ENCODE assay signal across 8 cellular contexts in the genomic region with DNA sequence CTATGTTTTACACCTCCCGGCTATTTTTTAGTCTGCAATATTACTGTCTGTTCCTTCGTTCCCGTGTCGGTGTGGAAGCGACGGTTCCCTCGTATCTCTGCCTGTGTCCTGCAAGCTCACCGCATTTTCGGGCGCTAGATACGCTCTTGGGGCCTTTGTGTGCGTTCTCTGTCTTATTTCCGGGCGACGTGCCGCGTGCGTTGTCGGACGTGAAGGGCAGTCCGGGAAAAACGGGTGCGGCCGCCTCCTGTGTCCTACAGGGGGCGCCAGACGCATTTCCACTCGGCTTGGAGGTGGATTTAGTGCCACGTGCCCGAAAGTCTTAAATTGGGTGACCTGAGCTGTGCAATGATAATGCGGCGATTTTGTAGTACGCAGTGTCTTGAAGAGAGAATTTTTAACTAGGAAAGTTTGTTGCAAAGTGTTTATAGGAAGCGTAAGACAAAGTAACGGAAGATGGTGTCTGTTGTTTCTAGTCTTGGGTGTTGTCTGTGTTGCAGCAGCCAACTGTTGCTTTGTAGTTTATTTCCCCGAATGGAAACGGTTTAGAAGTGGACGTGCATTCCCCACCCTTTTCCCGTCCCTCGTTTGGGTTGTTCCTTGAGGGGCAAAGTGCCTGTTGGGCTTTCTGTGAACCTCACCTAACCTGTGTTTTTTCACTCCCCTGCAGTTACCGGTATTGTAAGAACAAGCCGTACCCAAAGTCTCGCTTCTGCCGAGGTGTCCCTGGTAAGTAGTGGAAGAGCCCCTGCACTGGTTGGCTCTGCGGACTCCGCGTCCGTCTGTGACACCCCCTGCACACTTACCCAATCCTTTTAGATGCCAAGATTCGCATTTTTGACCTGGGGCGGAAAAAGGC. TPM values are rescaled to one million over a fixed set of nuclear protein-coding genes. Genes with fewer than 3 reads are reported as not detected.
DNase-seq lines count a peak whose midpoint lies in the region; ATAC-seq and TF ChIP-seq lines count a peak whose summit lies in the region.

No MANE protein-coding gene starts in this region.

- H3K4me1 ChIP-seq in left lung, result peaks cover 0 to 14% of the 10 kb centered on the region in 2 donors

- peak; percentile 74 to 78 for TF ChIP-seq CTCF in left lung (IDR thresholded peaks at IDR 0.05)

- DNase-seq in DMS79 treated with DMSO at 0.1 percent for 48 hours (lab: John Stamatoyannopoulos, UW), result peak; percentile 46
- DNase-seq in NCI-H460 (ENCODE audit: extremely low read depth, low read depth), result peak; percentile 72
- peak; percentile 80 for DNase-seq in activated CD4-positive, alpha-beta T cell treated with anti-CD3 and anti-CD28 coated beads, Interleukin-2, amount 50 U/mL, for 1 hour
- DNase-seq in dedifferentiated amniotic fluid mesenchymal stem cell (ENCODE audit: extremely low spot score), result peak; percentile 66
- DNase-seq in left lung, result peak; percentile 84 to 92
- peak; percentile 79 for DNase-seq in stimulated activated CD4-positive, alpha-beta T cell treated with anti-CD3 and anti-CD28 coated beads, Interleukin-1b, Interleukin-23, amount 100 ng/mL, for 48 hours

- peak overlapping the region; percentile 43 to 56 for H3K4me3 ChIP-seq in left lung

- no peaks in the 10 kb centered on the region for H3K27me3 ChIP-seq in left lung

- intact Hi-C loops in left lung (cut with DNase I), result no loop called here

- H3K27ac ChIP-seq in left lung, result peak overlapping the region; percentile 96 to 98

- no peaks in the 10 kb centered on the region for H3K9me3 ChIP-seq in left lung

- H3K36me3 ChIP-seq in left lung, result peaks cover 0 to 45% of the 10 kb centered on the region in 2 donors

- peak; percentile 31 for ATAC-seq in HG02981 (IDR thresholded peaks at IDR 0.05; ENCODE audit: unreplicated experiment)
- peak; percentile 72 for ATAC-seq in left lung
- no peak for ATAC-seq in GM21576 (IDR thresholded peaks at IDR 0.05; ENCODE audit: unreplicated experiment)

RNA-seq across cellular contexts. Expression of a gene that starts 0.7 kb away (rescaled TPM):
- 5,948 and 7,043 TPM in 2 replicates for total RNA-seq in NCI-H460 (2014; rRNA removed; shearing (Covaris generic))
- 3,147 and 3,217 TPM in 2 replicates for polyA plus RNA-seq in NCI-H460 (2014; cell fraction: nucleus; rRNA removed)
- total RNA-seq in left lung, result 1,000 to 10,000 TPM; 2,309 to 2,455 TPM

RNA-seq across cellular contexts. Expression of a gene that starts 10.2 kb away (rescaled TPM):
- 45.8 and 48.9 TPM in 2 replicates for total RNA-seq in NCI-H460 (2014; rRNA removed; shearing (Covaris generic))
- polyA plus RNA-seq in NCI-H460 (2014; cell fraction: nucleus; rRNA removed), result 97.8 and 98.3 TPM in 2 replicates
- 10 to 100 TPM; 34.7 to 36.1 TPM for total RNA-seq in left lung

RNA-seq across cellular contexts. Expression of a gene that starts 12.4 kb away (rescaled TPM):
- total RNA-seq in NCI-H460 (2014; rRNA removed; shearing (Covaris generic)), result 43.7 and 53.6 TPM in 2 replicates
- polyA plus RNA-seq in NCI-H460 (2014; cell fraction: nucleus; rRNA removed), result 279 and 297 TPM in 2 replicates
- total RNA-seq in left lung, result 10 to 100 TPM; 34.7 to 45.5 TPM

RNA-seq across cellular contexts. Expression of a gene that starts 19.8 kb away (rescaled TPM):
- 85.8 and 98.2 TPM in 2 replicates for total RNA-seq in NCI-H460 (2014; rRNA removed; shearing (Covaris generic))
- polyA plus RNA-seq in NCI-H460 (2014; cell fraction: nucleus; rRNA removed), result 114 and 118 TPM in 2 replicates
- total RNA-seq in left lung, result 10 to 100 TPM; 50.1 to 56.6 TPM

RNA-seq across cellular contexts. Expression of a gene that starts 24.5 kb away (rescaled TPM):
- total RNA-seq in NCI-H460 (2014; rRNA removed; shearing (Covaris generic)), result 901 and 1,031 TPM in 2 replicates
- 755 and 1,079 TPM in 2 replicates for polyA plus RNA-seq in NCI-H460 (2014; cell fraction: nucleus; rRNA removed)
- total RNA-seq in left lung, result 1,000 to 10,000 TPM; 1,139 to 1,793 TPM
